In the genomic region with DNA sequence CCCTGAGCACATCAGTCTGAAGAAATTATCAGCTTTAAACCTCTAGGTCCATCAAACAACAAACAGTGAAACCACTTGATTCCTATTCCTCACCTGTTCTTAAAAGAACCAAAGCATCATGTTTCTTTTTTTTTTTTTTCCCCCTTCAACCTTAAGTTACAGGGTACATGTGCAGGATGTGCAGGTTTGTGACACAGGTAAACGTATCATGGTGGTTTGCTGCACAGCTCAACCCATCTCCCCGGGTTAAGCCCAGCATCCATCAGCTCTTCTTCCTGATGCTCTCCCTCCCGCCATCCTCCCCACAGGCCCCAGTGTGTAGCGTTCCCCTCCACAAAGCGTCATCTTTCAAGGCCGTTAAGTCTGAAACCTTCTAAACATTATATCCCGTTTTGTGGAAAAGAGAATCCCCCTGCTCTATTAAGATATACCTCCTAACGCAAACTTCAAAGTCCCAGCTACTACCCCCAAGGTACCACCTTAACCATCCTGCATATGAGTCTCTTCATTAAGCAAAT, we compare ENCODE assay signal across 28 cellular contexts. TPM values are rescaled to one million over a fixed set of nuclear protein-coding genes. Genes with fewer than 3 reads are reported as not detected.
DNase-seq lines count a peak whose midpoint lies in the region; ATAC-seq and TF ChIP-seq lines count a peak whose summit lies in the region.
"Had no signal": no experiment of that assay in that cellular context is flagged by ENCODE, and none has a peak within 500 bp of the region (broad histone marks: within the 10 kb centered on the region; RNA-seq: fewer than 3 reads in every experiment).

No MANE protein-coding gene starts in this region.

- H3K27ac ChIP-seq in HEK293 (ENCODE audit: extremely low read depth, low read depth, low read length) (no peak overlapping the region), sigmoid colon (peak overlapping the region; percentile 71 to 99 (median 90)), endodermal cell (ENCODE audit: low read depth, low read length) (no peak overlapping the region)
- H3K27ac ChIP-seq: gastrocnemius medialis, lower lobe of right lung, RWPE1 had no signal

- no peak for DNase-seq in activated CD4-positive, alpha-beta memory T cell treated with anti-CD3 and anti-CD28 coated beads for 36 hours
- no peak for DNase-seq in activated CD4-positive, alpha-beta memory T cell treated with anti-CD3 and anti-CD28 coated beads, Interleukin-2, amount 10 ng/mL, durations not matched to agents 7 days and 5 days
- no peak for DNase-seq in activated naive CD8-positive, alpha-beta T cell treated with anti-CD3 and anti-CD28 coated beads, Interleukin-2, amount 10 ng/mL, durations not matched to agents 7 days and 5 days
- DNase-seq in sigmoid colon (no peak), NCI-H1694 treated with DMSO at 0.1 percent for 48 hours (lab: John Stamatoyannopoulos, UW) (no peak), endodermal cell (no peak)
- DNase-seq: activated CD4-positive, CD25-positive, alpha-beta regulatory T cell; Calu3; EL; gastrocnemius medialis; KG1; kidney; lower lobe of right lung; NCI-H1436 treated with DMSO at 0.1 percent for 48 hours; NCI-H526 treated with DMSO at 0.1 percent for 48 hours; occipital lobe; SK-N-SH; small intestine; stimulated activated naive CD4-positive, alpha-beta T cell treated with Interleukin-2 at 50 U/mL for 16 hours; T-helper 9 cell; tibial artery had no signal

- no peaks in the 10 kb centered on the region for H3K27me3 Mint-ChIP-seq in activated CD4-positive, alpha-beta memory T cell treated with anti-CD3 and anti-CD28 coated beads for 36 hours
- no peaks in the 10 kb centered on the region for H3K27me3 Mint-ChIP-seq in activated CD4-positive, alpha-beta memory T cell treated with anti-CD3 and anti-CD28 coated beads, Interleukin-2, amount 10 ng/mL, durations not matched to agents 7 days and 5 days
- H3K27me3 Mint-ChIP-seq in activated naive CD8-positive, alpha-beta T cell treated with anti-CD3 and anti-CD28 coated beads, Interleukin-2, amount 10 ng/mL, durations not matched to agents 7 days and 5 days = no peaks in the 10 kb centered on the region
- H3K27me3 Mint-ChIP-seq in endodermal cell (ENCODE audit: insufficient read depth) = no peaks in the 10 kb centered on the region

- peaks cover 60% of the 10 kb centered on the region for H3K4me1 Mint-ChIP-seq in activated CD4-positive, alpha-beta memory T cell treated with anti-CD3 and anti-CD28 coated beads for 36 hours (ENCODE audit: low read depth)
- H3K4me1 Mint-ChIP-seq in activated CD4-positive, alpha-beta memory T cell treated with anti-CD3 and anti-CD28 coated beads, Interleukin-2, amount 10 ng/mL, durations not matched to agents 7 days and 5 days = peaks cover 31% of the 10 kb centered on the region
- H3K4me1 Mint-ChIP-seq in activated naive CD8-positive, alpha-beta T cell treated with anti-CD3 and anti-CD28 coated beads, Interleukin-2, amount 10 ng/mL, durations not matched to agents 7 days and 5 days = peaks cover 35% of the 10 kb centered on the region
- peaks cover 13% of the 10 kb centered on the region for H3K4me1 Mint-ChIP-seq in endodermal cell

- H3K27me3 ChIP-seq in sigmoid colon = no peaks in the 10 kb centered on the region
- no peaks in the 10 kb centered on the region for H3K27me3 ChIP-seq in endodermal cell (ENCODE audit: control insufficient read depth, insufficient read depth, low read length, poor library complexity, severe bottlenecking)
- H3K27me3 ChIP-seq: gastrocnemius medialis, tibial artery had no signal

- WGBS in sigmoid colon, 2 donors = 88 to 92% methylated on average over 8 of the region's 8 CpGs
- WGBS in endodermal cell (ENCODE audit: insufficient coverage in 1 of 2, insufficient read length in 1 of 2), 2 experiments = 91 to 98% methylated on average over 7 to 8 of the region's 8 CpGs

- TF ChIP-seq POLR2A in sigmoid colon (IDR thresholded peaks at IDR 0.05) = no peak

- intact Hi-C loops in activated CD4-positive, alpha-beta memory T cell treated with anti-CD3 and anti-CD28 coated beads for 36 hours (cut with micrococcal nuclease) = no loop called here
- intact Hi-C loops in sigmoid colon (cut with DNase I) = no loop called here

- H3K4me3 ChIP-seq in HEK293 (ENCODE audit: low read depth, low read length) (no peak overlapping the region), sigmoid colon (no peak overlapping the region), endodermal cell (ENCODE audit: low read length) (no peak overlapping the region)
- H3K4me3 ChIP-seq: gastrocnemius medialis, HAP-1, lower lobe of right lung, tibial artery had no signal

- CTCF ChIA-PET in activated CD4-positive, alpha-beta memory T cell treated with anti-CD3 and anti-CD28 coated beads for 36 hours (lab: Charles Lee) = interaction anchor here (1.7 kb wide), 1 partner anchor 30 kb away, joined by 4 read pairs; no protein-coding TSS in a partner anchor
- CTCF ChIA-PET in activated CD4-positive, alpha-beta memory T cell treated with anti-CD3 and anti-CD28 coated beads, Interleukin-2, amount 10 ng/mL, durations not matched to agents 7 days and 5 days (lab: Charles Lee) = interaction anchor here (0.7 to 0.9 kb wide), 2 partner anchors 8 to 152 kb away, joined by 3 to 4 read pairs; no protein-coding TSS in a partner anchor
- CTCF ChIA-PET in HEK293 (lab: Yijun Ruan, JAX) = interaction anchor here (0.6 kb wide), 1 partner anchor 230 kb away, joined by 3 read pairs; no protein-coding TSS in a partner anchor

- no peak for TF ChIP-seq CTCF in HEK293 (tag by site-specific recombination; IDR thresholded peaks at IDR 0.05)
- TF ChIP-seq CTCF in sigmoid colon (IDR thresholded peaks at IDR 0.05) = no peak
- no peak for TF ChIP-seq CTCF in endodermal cell (conservative IDR thresholded peaks at IDR 0.05)

- TF ChIP-seq EP300 in sigmoid colon (IDR thresholded peaks at IDR 0.05) = no peak

- H3K9me3 Mint-ChIP-seq in activated CD4-positive, alpha-beta memory T cell treated with anti-CD3 and anti-CD28 coated beads for 36 hours = peaks cover 10% of the 10 kb centered on the region
- peaks cover 15% of the 10 kb centered on the region for H3K9me3 Mint-ChIP-seq in activated CD4-positive, alpha-beta memory T cell treated with anti-CD3 and anti-CD28 coated beads, Interleukin-2, amount 10 ng/mL, durations not matched to agents 7 days and 5 days
- H3K9me3 Mint-ChIP-seq in activated naive CD8-positive, alpha-beta T cell treated with anti-CD3 and anti-CD28 coated beads, Interleukin-2, amount 10 ng/mL, durations not matched to agents 7 days and 5 days = peaks cover 11% of the 10 kb centered on the region
- peaks cover 17% of the 10 kb centered on the region for H3K9me3 Mint-ChIP-seq in endodermal cell

- H3K9ac ChIP-seq in endodermal cell (ENCODE audit: extremely low read depth, low read length, poor library complexity, severe bottlenecking) = no peak overlapping the region
- H3K9ac ChIP-seq: SK-N-SH had no signal

- H3K27ac Mint-ChIP-seq in activated CD4-positive, alpha-beta memory T cell treated with anti-CD3 and anti-CD28 coated beads for 36 hours = peak overlapping the region; percentile 45
- no peak overlapping the region for H3K27ac Mint-ChIP-seq in activated CD4-positive, alpha-beta memory T cell treated with anti-CD3 and anti-CD28 coated beads, Interleukin-2, amount 10 ng/mL, durations not matched to agents 7 days and 5 days
- H3K27ac Mint-ChIP-seq in activated naive CD8-positive, alpha-beta T cell treated with anti-CD3 and anti-CD28 coated beads, Interleukin-2, amount 10 ng/mL, durations not matched to agents 7 days and 5 days = peak overlapping the region; percentile 76
- no peak overlapping the region for H3K27ac Mint-ChIP-seq in endodermal cell
- H3K27ac Mint-ChIP-seq: activated naive CD4-positive, alpha-beta T cell treated with anti-CD3 and anti-CD28 coated beads, Interleukin-2, amount 50 U/mL, for 72 hours; activated T-helper 1 cell treated with anti-CD3 and anti-CD28 coated beads, Interleukin-12 subunit alpha, Interleukin-12 subunit beta, Interleukin-2, Interleukin-4 antibody, amounts not matched to agents 30 ng/mL and 10 ng/mL and 1 ng/mL, durations not matched to agents 14 hours and 24 hours and 36 hours had no signal

- H3K4me1 ChIP-seq in HEK293 (ENCODE audit: control insufficient read depth, insufficient read depth, low read length) (no peaks in the 10 kb centered on the region), sigmoid colon (peaks cover 0 to 89% (median 65%) of the 10 kb centered on the region in 4 donors), endodermal cell (ENCODE audit: control insufficient read depth, insufficient read depth, low read length) (no peaks in the 10 kb centered on the region)
- H3K4me1 ChIP-seq: HAP-1 had no signal

- POLR2A ChIA-PET in activated CD4-positive, alpha-beta memory T cell treated with anti-CD3 and anti-CD28 coated beads for 36 hours (lab: Charles Lee) = interaction anchor here (1.3 kb wide), 1 partner anchor 29 kb away, joined by 3 read pairs; no protein-coding TSS in a partner anchor
- POLR2A ChIA-PET in activated CD4-positive, alpha-beta memory T cell treated with anti-CD3 and anti-CD28 coated beads, Interleukin-2, amount 10 ng/mL, durations not matched to agents 7 days and 5 days (lab: Charles Lee) = interaction anchor here (1.6 kb wide), 1 partner anchor 10 kb away, joined by 5 read pairs; no protein-coding TSS in a partner anchor
- POLR2A ChIA-PET in HEK293 (lab: Yijun Ruan, JAX) = no interaction called here
- POLR2A ChIA-PET in activated naive CD8-positive, alpha-beta T cell treated with anti-CD3 and anti-CD28 coated beads, Interleukin-2, amount 10 ng/mL, durations not matched to agents 7 days and 5 days (lab: Charles Lee) = no interaction called here

- H3K4me3 Mint-ChIP-seq in activated CD4-positive, alpha-beta memory T cell treated with anti-CD3 and anti-CD28 coated beads for 36 hours = no peak overlapping the region
- no peak overlapping the region for H3K4me3 Mint-ChIP-seq in activated CD4-positive, alpha-beta memory T cell treated with anti-CD3 and anti-CD28 coated beads, Interleukin-2, amount 10 ng/mL, durations not matched to agents 7 days and 5 days
- H3K4me3 Mint-ChIP-seq in activated naive CD8-positive, alpha-beta T cell treated with anti-CD3 and anti-CD28 coated beads, Interleukin-2, amount 10 ng/mL, durations not matched to agents 7 days and 5 days = peak overlapping the region; percentile 46
- H3K4me3 Mint-ChIP-seq in endodermal cell = no peak overlapping the region
- H3K4me3 Mint-ChIP-seq: activated T-helper 1 cell treated with anti-CD3 and anti-CD28 coated beads, Interleukin-12 subunit alpha, Interleukin-12 subunit beta, Interleukin-2, Interleukin-4 antibody, amounts not matched to agents 30 ng/mL and 10 ng/mL and 1 ng/mL, durations not matched to agents 14 hours and 24 hours and 36 hours had no signal

- H3K36me3 ChIP-seq in HEK293 (ENCODE audit: control insufficient read depth in 2 of 2, insufficient read depth in 1 of 2, low read length in 2 of 2) (no peaks in the 10 kb centered on the region; a peak in 1 of 3 replicates), sigmoid colon (no peaks in the 10 kb centered on the region), endodermal cell (ENCODE audit: control insufficient read depth, insufficient read depth, low read length) (no peaks in the 10 kb centered on the region)
- H3K36me3 ChIP-seq: gastrocnemius medialis, HAP-1, lower lobe of right lung, tibial artery had no signal

- H3K9me3 ChIP-seq in HEK293 (ENCODE audit: control insufficient read depth, insufficient read depth, low read depth, low read length) (no peaks in the 10 kb centered on the region), sigmoid colon (no peaks in the 10 kb centered on the region), endodermal cell (ENCODE audit: control insufficient read depth, low read length) (peaks cover 11% of the 10 kb centered on the region)
- H3K9me3 ChIP-seq: gastrocnemius medialis, HAP-1, lower lobe of right lung, tibial artery had no signal

- ATAC-seq in activated naive CD8-positive, alpha-beta T cell treated with anti-CD3 and anti-CD28 coated beads, Interleukin-2, amount 10 ng/mL, durations not matched to agents 7 days and 5 days (ENCODE audit: low read depth) = no peak
- no peak for ATAC-seq in HG03457 (IDR thresholded peaks at IDR 0.05; ENCODE audit: unreplicated experiment)
- ATAC-seq: activated naive CD4-positive, alpha-beta T cell treated with anti-CD3 and anti-CD28 coated beads, Interleukin-2, amount 50 U/mL, for 72 hours; esophagus mucosa; gastrocnemius medialis; lower lobe of right lung had no signal

- peaks cover 25% of the 10 kb centered on the region for H3K36me3 Mint-ChIP-seq in activated CD4-positive, alpha-beta memory T cell treated with anti-CD3 and anti-CD28 coated beads for 36 hours
- H3K36me3 Mint-ChIP-seq in activated CD4-positive, alpha-beta memory T cell treated with anti-CD3 and anti-CD28 coated beads, Interleukin-2, amount 10 ng/mL, durations not matched to agents 7 days and 5 days (ENCODE audit: low read depth) = peaks cover 38% of the 10 kb centered on the region
- peaks cover 45% of the 10 kb centered on the region for H3K36me3 Mint-ChIP-seq in activated naive CD8-positive, alpha-beta T cell treated with anti-CD3 and anti-CD28 coated beads, Interleukin-2, amount 10 ng/mL, durations not matched to agents 7 days and 5 days
- peaks cover 16% of the 10 kb centered on the region for H3K36me3 Mint-ChIP-seq in endodermal cell (ENCODE audit: low read depth)

RNA-seq across cellular contexts. Expression of gene USP12, which starts 10.9 kb away (rescaled TPM):
- 10 to 100 TPM; 39.4 to 40.6 TPM for total RNA-seq in activated CD4-positive, alpha-beta memory T cell treated with anti-CD3 and anti-CD28 coated beads for 36 hours
- total RNA-seq in activated CD4-positive, alpha-beta memory T cell treated with anti-CD3 and anti-CD28 coated beads, Interleukin-2, amount 10 ng/mL, durations not matched to agents 7 days and 5 days = 10 to 100 TPM; 22.5 to 23.5 TPM
- 10 to 100 TPM; 21.4 to 23.9 TPM for total RNA-seq in activated naive CD8-positive, alpha-beta T cell treated with anti-CD3 and anti-CD28 coated beads, Interleukin-2, amount 10 ng/mL, durations not matched to agents 7 days and 5 days
- total RNA-seq in sigmoid colon = 10 to 100 TPM; 69.5 to 91.3 (median 80.9) TPM
- 10 to 100 TPM; 20.3 to 36.1 (median 29.4) TPM for polyA plus RNA-seq in sigmoid colon
- total RNA-seq in endodermal cell = 10 to 100 TPM; 18.9 to 23.2 TPM
- 18.8 TPM for polyA plus RNA-seq in endodermal cell (2013, experiment 1 of 2)
- 18.2 TPM for polyA plus RNA-seq in endodermal cell (2013, experiment 2 of 2)

Comparison
In these comparisons a context has a peak if more than half of its experiments do, and no peak if none do; other contexts are left out.
1. H3K27ac Mint-ChIP-seq: peak in activated CD4-positive, alpha-beta memory T cell treated with anti-CD3 and anti-CD28 coated beads for 36 hours (single experiment) and activated naive CD8-positive, alpha-beta T cell treated with anti-CD3 and anti-CD28 coated beads, Interleukin-2, amount 10 ng/mL, durations not matched to agents 7 days and 5 days (single experiment); none in activated CD4-positive, alpha-beta memory T cell treated with anti-CD3 and anti-CD28 coated beads, Interleukin-2, amount 10 ng/mL, durations not matched to agents 7 days and 5 days (single experiment) and endodermal cell (single experiment).
2. H3K27ac ChIP-seq: peak in sigmoid colon (4 of 4); none in HEK293 (single experiment) and endodermal cell (single experiment).
3. POLR2A ChIA-PET loops: an anchor here in activated CD4-positive, alpha-beta memory T cell treated with anti-CD3 and anti-CD28 coated beads for 36 hours (1.3 kb wide) and activated CD4-positive, alpha-beta memory T cell treated with anti-CD3 and anti-CD28 coated beads, Interleukin-2, amount 10 ng/mL, durations not matched to agents 7 days and 5 days (1.6 kb wide); none called in HEK293 and activated naive CD8-positive, alpha-beta T cell treated with anti-CD3 and anti-CD28 coated beads, Interleukin-2, amount 10 ng/mL, durations not matched to agents 7 days and 5 days.